In the genomic region with DNA sequence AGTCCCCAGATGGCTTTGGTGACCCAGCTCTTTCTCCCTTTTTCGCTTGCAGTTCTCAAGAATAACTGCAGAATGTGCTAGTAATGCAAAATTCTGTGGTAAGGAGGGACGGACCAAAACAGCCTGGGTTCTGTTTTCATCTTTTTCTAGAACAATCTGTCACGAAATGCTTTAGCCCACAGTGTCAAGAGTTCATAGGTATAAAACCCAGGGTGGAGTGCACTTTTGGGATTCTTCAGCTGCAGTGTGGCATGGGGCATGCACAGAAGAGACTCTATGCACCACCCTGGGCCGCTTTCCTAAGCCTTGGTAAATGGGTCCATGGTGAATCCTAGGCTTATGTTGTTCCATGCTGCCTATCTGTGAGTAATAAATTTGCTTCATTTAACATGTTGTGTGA, we compare ENCODE assay signal across 8 cellular contexts.
"Had no signal": no experiment of that assay in that cellular context is flagged by ENCODE, and none has a peak within 500 bp of the region (broad histone marks: within the 10 kb centered on the region; RNA-seq: fewer than 3 reads in every experiment).

No MANE protein-coding gene starts in this region.

- H2AFZ ChIP-seq: GM23248 had no signal

- H3K27ac ChIP-seq: GM23248, HL-60 had no signal

- H3K4me1 ChIP-seq: HAP-1 had no signal

- ATAC-seq: HCT116, HepG2 had no signal

- DNase-seq: GM23248, H7, HFFc6, KBM-7 had no signal

- H3K4me3 ChIP-seq: GM23248, HAP-1 had no signal

- H3K9me3 ChIP-seq: HAP-1 had no signal

- H3K36me3 ChIP-seq: HAP-1 had no signal

- H3K9ac ChIP-seq: GM23248 had no signal
